10 cellular contexts compared by ENCODE assay signal in the genomic region with DNA sequence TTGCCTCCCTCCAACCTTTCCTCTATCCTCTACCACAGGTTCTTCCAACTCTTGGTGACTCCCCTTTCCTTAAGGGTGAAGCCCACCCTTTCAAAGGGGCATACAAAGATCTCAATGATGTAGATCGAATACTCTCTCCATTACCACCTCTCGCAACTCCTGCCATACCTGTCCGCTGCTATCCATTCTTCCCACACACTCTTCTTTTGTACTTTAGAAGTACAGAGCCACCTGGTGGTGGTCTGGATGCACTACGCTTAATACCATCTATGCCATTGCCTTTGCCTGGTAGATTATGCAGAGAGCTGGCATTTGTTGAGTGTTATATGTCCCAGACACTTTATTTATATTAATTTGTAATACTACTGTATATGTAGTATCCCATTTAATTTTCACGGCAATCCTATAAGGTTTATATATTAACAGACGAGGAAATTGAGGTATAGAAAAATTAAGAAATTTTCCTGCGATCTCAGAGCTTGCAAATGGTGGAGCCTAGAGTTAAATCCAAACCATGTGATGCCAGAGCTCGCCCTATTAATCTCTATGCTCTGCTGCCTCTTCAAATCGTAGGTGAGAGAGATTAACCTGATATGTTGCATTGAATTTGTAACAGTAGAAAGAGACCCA. TPM values are rescaled to one million over a fixed set of nuclear protein-coding genes. Genes with fewer than 3 reads are reported as not detected.
DNase-seq lines count a peak whose midpoint lies in the region; ATAC-seq, FAIRE-seq and TF ChIP-seq lines count a peak whose summit lies in the region.
"Had no signal": no experiment of that assay in that cellular context is flagged by ENCODE, and none has a peak within 500 bp of the region (broad histone marks: within the 10 kb centered on the region; RNA-seq: fewer than 3 reads in every experiment).

No MANE protein-coding gene starts in this region.

- no peak overlapping the region for H2AK5ac ChIP-seq in trophoblast cell (ENCODE audit: low read length)

- H3K27me3 ChIP-seq in Panc1 (ENCODE audit: control insufficient read depth, insufficient read depth, low read length) (peaks cover 7% of the 10 kb centered on the region), trophoblast cell (ENCODE audit: insufficient read depth, low read length) (no peaks in the 10 kb centered on the region)

- H3K4me3 ChIP-seq in Jurkat, Clone E6-1 (ENCODE audit: low read length) = no peak overlapping the region
- no peak overlapping the region for H3K4me3 ChIP-seq in Panc1 (ENCODE audit: low read depth in 2 of 2, low read length in 2 of 2)
- H3K4me3 ChIP-seq in trophoblast cell (ENCODE audit: low read depth, low read length) = no peak overlapping the region

- H3K36me3 ChIP-seq in Panc1 (ENCODE audit: control insufficient read depth, insufficient read depth, low read length) (no peaks in the 10 kb centered on the region), trophoblast cell (ENCODE audit: control insufficient read depth in 1 of 2, insufficient read depth in 2 of 2, low read length in 2 of 2) (peaks cover 3% of the 10 kb centered on the region in 2 experiments)

- no peak overlapping the region for H3K18ac ChIP-seq in trophoblast cell (ENCODE audit: low read length)

- H3K36me3 Mint-ChIP-seq in activated T-helper 17 cell treated with anti-CD3 and anti-CD28 coated beads, Interleukin-2, amount 50 U/mL, for 72 hours (ENCODE audit: low read depth) = peaks cover 6% of the 10 kb centered on the region

- peak; percentile 64 for DNase-seq in DMS114 treated with DMSO at 0.1 percent for 48 hours (lab: John Stamatoyannopoulos, UW; ENCODE audit: unreplicated experiment)
- peak; percentile 67 for DNase-seq in Jurkat, Clone E6-1 (ENCODE audit: low read depth, low spot score)
- peak; percentile 38 for DNase-seq in Panc1 (ENCODE audit: low read depth, low spot score)
- DNase-seq in frontal cortex (ENCODE audit: low spot score in 2 of 2) = peak; percentile 10 to 20
- peak; percentile 68 to 90 for DNase-seq in trophoblast cell
- DNase-seq in GOT3 (lab: John Stamatoyannopoulos, UW) = no peak

- CTCF ChIA-PET in Panc1 (lab: Charles Lee) = interaction anchor here (0.5 kb wide), 1 partner anchor 594 kb away, joined by 4 read pairs; no protein-coding TSS in a partner anchor

- TF ChIP-seq CTCF in Panc1 (IDR thresholded peaks at IDR 0.05) = peak; percentile 80

- no CpG with 5 or more reads among the region's 9 CpGs for WGBS in trophoblast cell (ENCODE audit: extremely low coverage, insufficient coverage, insufficient read length)

- H3K27ac ChIP-seq in Panc1 (ENCODE audit: low read length) = no peak overlapping the region
- H3K27ac ChIP-seq in trophoblast cell (ENCODE audit: low read depth, low read length) = no peak overlapping the region

- H4K8ac ChIP-seq in trophoblast cell (ENCODE audit: low read depth, low read length) = no peak overlapping the region

- H2AFZ ChIP-seq in trophoblast cell (ENCODE audit: insufficient read depth, low read length, poor library complexity) = no peak overlapping the region

- no peak overlapping the region for H3K14ac ChIP-seq in trophoblast cell (ENCODE audit: low read length)

- ATAC-seq in GM21381 (IDR thresholded peaks at IDR 0.05; ENCODE audit: unreplicated experiment) (peak; percentile 77), Panc1 (peak; percentile 84)
- ATAC-seq in activated T-helper 17 cell treated with anti-CD3 and anti-CD28 coated beads, Interleukin-2, amount 50 U/mL, for 72 hours (replicated peaks) = peak; percentile 81

- no peak for FAIRE-seq in frontal cortex (lab: Jason Lieb, UNC)

- H3K27me3 Mint-ChIP-seq in activated T-helper 17 cell treated with anti-CD3 and anti-CD28 coated beads, Interleukin-2, amount 50 U/mL, for 72 hours = no peaks in the 10 kb centered on the region

- no peak overlapping the region for H2BK12ac ChIP-seq in trophoblast cell (ENCODE audit: low read length)

- H3K27ac Mint-ChIP-seq in activated T-helper 17 cell treated with anti-CD3 and anti-CD28 coated beads, Interleukin-2, amount 50 U/mL, for 72 hours = no peak overlapping the region
- H3K27ac Mint-ChIP-seq: T-helper 1 cell treated with Interleukin-12 subunit alpha and Interleukin-12 subunit beta and Interleukin-4 antibody, amounts not matched to agents 30 μg/mL and 1 μg/mL, for 36 hours had no signal

- intact Hi-C loops in Panc1 (cut with micrococcal nuclease; ENCODE audit: unreplicated experiment) = loop anchor here (5.0 kb wide), 1 partner anchor 75 kb away; no protein-coding TSS in a partner anchor

- in situ Hi-C loops in Panc1 (cut with HindIII; ENCODE audit: low pct_unique_long_range_greater_than_20kb, low sequenced_read_pairs) = no loop called here

- H3K4me2 ChIP-seq in trophoblast cell (ENCODE audit: low read length) = no peak overlapping the region

- H3K4me1 ChIP-seq in Panc1 (ENCODE audit: control insufficient read depth, insufficient read depth, low read length) = no peaks in the 10 kb centered on the region
- peaks cover 7 to 14% of the 10 kb centered on the region in 2 experiments for H3K4me1 ChIP-seq in trophoblast cell (ENCODE audit: control insufficient read depth in 1 of 2, insufficient read depth in 2 of 2, low read length in 2 of 2)

- no peaks in the 10 kb centered on the region for H3K79me2 ChIP-seq in trophoblast cell (ENCODE audit: control insufficient read depth, insufficient read depth, low read length, poor library complexity)

- no peak overlapping the region for H4K12ac ChIP-seq in trophoblast cell (ENCODE audit: low read depth, low read length)

- H2BK5ac ChIP-seq in trophoblast cell (ENCODE audit: low read depth, low read length, poor library complexity) = no peak overlapping the region

- peaks cover 3% of the 10 kb centered on the region for H3K79me1 ChIP-seq in trophoblast cell (ENCODE audit: low read length)

- POLR2A ChIA-PET in Panc1 (lab: Charles Lee) = no interaction called here

- H2BK120ac ChIP-seq in trophoblast cell (ENCODE audit: insufficient read depth, low read length, poor library complexity) = no peak overlapping the region

- no peak overlapping the region for H3K4me3 Mint-ChIP-seq in activated T-helper 17 cell treated with anti-CD3 and anti-CD28 coated beads, Interleukin-2, amount 50 U/mL, for 72 hours
- H3K4me3 Mint-ChIP-seq: T-helper 1 cell treated with Interleukin-12 subunit alpha and Interleukin-12 subunit beta and Interleukin-4 antibody, amounts not matched to agents 30 μg/mL and 1 μg/mL, for 36 hours had no signal

- no peak overlapping the region for H3K9ac ChIP-seq in trophoblast cell (ENCODE audit: low read length)

- no TSS peak for BruUV-seq in Panc1 (replicated peaks; lab: Mats Ljungman, UMichigan)

- no peak overlapping the region for H4K91ac ChIP-seq in trophoblast cell (ENCODE audit: low read depth, low read length)

- H3K4me1 Mint-ChIP-seq in activated T-helper 17 cell treated with anti-CD3 and anti-CD28 coated beads, Interleukin-2, amount 50 U/mL, for 72 hours = peaks cover 5% of the 10 kb centered on the region

- H3K9me3 Mint-ChIP-seq in activated T-helper 17 cell treated with anti-CD3 and anti-CD28 coated beads, Interleukin-2, amount 50 U/mL, for 72 hours = no peaks in the 10 kb centered on the region
- H3K9me3 Mint-ChIP-seq: T-helper 1 cell treated with Interleukin-12 subunit alpha and Interleukin-12 subunit beta and Interleukin-4 antibody, amounts not matched to agents 30 μg/mL and 1 μg/mL, for 36 hours had no signal

- no peak overlapping the region for H3K23ac ChIP-seq in trophoblast cell (ENCODE audit: low read length)

- H3K9me3 ChIP-seq in Panc1 (ENCODE audit: control insufficient read depth, insufficient read depth, low read depth, low read length) (no peaks in the 10 kb centered on the region), trophoblast cell (ENCODE audit: insufficient read depth, low read depth, low read length) (no peaks in the 10 kb centered on the region)

- no peak overlapping the region for H3K4ac ChIP-seq in trophoblast cell (ENCODE audit: low read depth, low read length)

RNA-seq across cellular contexts. Expression of gene TSHB, which starts 22.9 kb away (rescaled TPM):
- not detected for polyA plus RNA-seq in Jurkat, Clone E6-1 (2012; ENCODE audit: insufficient read depth, insufficient read length)
- total RNA-seq in Panc1 (2021; ENCODE audit: unreplicated experiment) (not detected), frontal cortex (not detected)
- not detected for polyA plus RNA-seq in Panc1 (2012; ENCODE audit: insufficient read length)
- total RNA-seq in activated T-helper 17 cell treated with anti-CD3 and anti-CD28 coated beads, Interleukin-2, amount 50 U/mL, for 72 hours = not detected
- not detected in 2 replicates for polyA plus RNA-seq in trophoblast cell (2013)
- total RNA-seq: temporal lobe had no signal

RNA-seq across cellular contexts. Expression of gene TSPAN2, which starts 36.7 kb away (rescaled TPM):
- polyA plus RNA-seq in Jurkat, Clone E6-1 (2012; ENCODE audit: insufficient read depth, insufficient read length) = 39.9 TPM
- total RNA-seq in Panc1 (2021; ENCODE audit: unreplicated experiment) = not detected
- polyA plus RNA-seq in Panc1 (2012; ENCODE audit: insufficient read length) = not detected
- total RNA-seq in activated T-helper 17 cell treated with anti-CD3 and anti-CD28 coated beads, Interleukin-2, amount 50 U/mL, for 72 hours = 1 to 10 TPM in 1 of 2 donors, under 1 TPM in 1; 0.95 to 2.5 TPM
- 31.8 TPM for total RNA-seq in frontal cortex
- polyA plus RNA-seq in trophoblast cell (2013) = 18.9 and 20.8 TPM in 2 replicates
